27 cellular contexts compared by ENCODE assay signal in genomic region chr5:61030163-61030482, GRCh38.
DNase-seq lines count a peak whose midpoint lies in the region; ATAC-seq, FAIRE-seq and TF ChIP-seq lines count a peak whose summit lies in the region.
"Had no signal": no experiment of that assay in that cellular context is flagged by ENCODE, and none has a peak within 500 bp of the region (broad histone marks: within the 10 kb centered on the region; RNA-seq: fewer than 3 reads in every experiment).

No MANE protein-coding gene starts in this region.

- H3K36me3 ChIP-seq in mesenchymal stem cell (ENCODE audit: control insufficient read depth in 1 of 2, insufficient read depth in 2 of 2, low read depth in 1 of 2, low read length in 2 of 2), result no peaks in the 10 kb centered on the region
- no peaks in the 10 kb centered on the region for H3K36me3 ChIP-seq in tibial nerve
- no peaks in the 10 kb centered on the region for H3K36me3 ChIP-seq in pancreas
- H3K36me3 ChIP-seq: colonic mucosa, HAP-1, neutrophil, SJCRH30, stomach, upper lobe of right lung, WERI-Rb-1 had no signal

- H3K14ac ChIP-seq in mesenchymal stem cell (ENCODE audit: low read length in 2 of 2), result no peak overlapping the region

- H3K4me1 ChIP-seq in mesenchymal stem cell (ENCODE audit: control insufficient read depth, insufficient read depth, low read depth, low read length) (no peaks in the 10 kb centered on the region), tibial nerve (no peaks in the 10 kb centered on the region), pancreas (peaks cover 0 to 6% (median 4%) of the 10 kb centered on the region in 3 donors)
- H3K4me1 ChIP-seq: body of pancreas, colonic mucosa, HAP-1, SJCRH30, upper lobe of right lung had no signal

- H3K23ac ChIP-seq in mesenchymal stem cell (ENCODE audit: low read length in 2 of 2), result no peak overlapping the region

- no peak overlapping the region for H2BK120ac ChIP-seq in mesenchymal stem cell (ENCODE audit: low read depth, low read length)

- H3K18ac ChIP-seq in mesenchymal stem cell (ENCODE audit: low read depth in 1 of 2, low read length in 2 of 2), result no peak overlapping the region

- no peak for FAIRE-seq in pancreas (lab: Jason Lieb, UNC)
- FAIRE-seq: D721Med, endometrium had no signal

- no peaks in the 10 kb centered on the region for H3K9me3 ChIP-seq in mesenchymal stem cell (ENCODE audit: control insufficient read depth, low read length)
- H3K9me3 ChIP-seq in tibial nerve, result no peaks in the 10 kb centered on the region
- no peaks in the 10 kb centered on the region for H3K9me3 ChIP-seq in pancreas
- H3K9me3 ChIP-seq: body of pancreas, colonic mucosa, HAP-1, neutrophil, SJCRH30, stomach, upper lobe of right lung had no signal

- H3K4ac ChIP-seq in mesenchymal stem cell (ENCODE audit: low read depth in 1 of 2, low read length in 2 of 2), result no peak overlapping the region

- H2BK5ac ChIP-seq in mesenchymal stem cell (ENCODE audit: low read depth, low read length, poor library complexity, severe bottlenecking), result no peak overlapping the region

- H4K91ac ChIP-seq in mesenchymal stem cell (ENCODE audit: low read length), result no peak overlapping the region

- no peak overlapping the region for H3K4me3 Mint-ChIP-seq in activated T-cell treated with anti-CD3 and anti-CD28 coated beads, Interleukin-2, amount 50 U/mL, for 4 hours
- H3K4me3 Mint-ChIP-seq: activated CD4-positive, alpha-beta T cell treated with anti-CD3 and anti-CD28 coated beads, Interleukin-2, amount 10 ng/mL, durations not matched to agents 7 days and 5 days; activated CD8-positive, alpha-beta memory T cell treated with anti-CD3 and anti-CD28 coated beads, Interleukin-2, amount 10 ng/mL, durations not matched to agents 7 days and 5 days; activated naive CD8-positive, alpha-beta T cell; activated T-helper 17 cell treated with anti-CD3 and anti-CD28 coated beads, Interleukin-2, amount 50 U/mL, for 72 hours had no signal

- H3K27me3 ChIP-seq in mesenchymal stem cell (ENCODE audit: control insufficient read depth in 1 of 2, insufficient read depth in 1 of 2, low read length in 2 of 2) (no peaks in the 10 kb centered on the region), tibial nerve (no peaks in the 10 kb centered on the region), pancreas (no peaks in the 10 kb centered on the region)
- H3K27me3 ChIP-seq: body of pancreas, colonic mucosa, neutrophil, SJCRH30, stomach, upper lobe of right lung had no signal

- H2AFZ ChIP-seq in mesenchymal stem cell (ENCODE audit: low read depth, low read length), result no peak overlapping the region

- H3K79me1 ChIP-seq in mesenchymal stem cell (replicated peaks; ENCODE audit: low read length, poor library complexity, severe bottlenecking), result no peaks in the 10 kb centered on the region

- no peak for TF ChIP-seq EP300 in tibial nerve (IDR thresholded peaks at IDR 0.05)

- DNase-seq in AG10803 (ENCODE audit: low read depth), result peak; percentile 52
- DNase-seq in RPMI7951 (ENCODE audit: low read depth), result peak; percentile 41
- peak; percentile 48 for DNase-seq in epithelial cell of esophagus (ENCODE audit: low read depth)
- peak; percentile 44 for DNase-seq in mesenchymal stem cell
- no peak for DNase-seq in tibial nerve (ENCODE audit: low spot score in 2 of 2)
- DNase-seq in COLO668 (lab: John Stamatoyannopoulos, UW; ENCODE audit: unreplicated experiment), result no peak
- no peak for DNase-seq in activated T-cell treated with anti-CD3 and anti-CD28 coated beads, Interleukin-2, amount 50 U/mL, for 4 hours
- DNase-seq in pancreas, result no peak
- DNase-seq: activated CD4-positive, alpha-beta T cell treated with anti-CD3 and anti-CD28 coated beads, Interleukin-2, amount 10 ng/mL, durations not matched to agents 7 days and 5 days; activated CD8-positive, alpha-beta memory T cell treated with anti-CD3 and anti-CD28 coated beads, Interleukin-2, amount 10 ng/mL, durations not matched to agents 7 days and 5 days; body of pancreas; colonic mucosa; MM.1S; NCI-H1436; NK-92 treated with Interleukin-12 subunit alpha and Interleukin-12 subunit beta, amount 100 ng/mL, for 24 hours; SJCRH30; stomach; upper lobe of right lung; WERI-Rb-1 had no signal

- H2AK5ac ChIP-seq in mesenchymal stem cell (ENCODE audit: low read length, severe bottlenecking), result no peak overlapping the region

- H3K27me3 Mint-ChIP-seq in activated T-cell treated with anti-CD3 and anti-CD28 coated beads, Interleukin-2, amount 50 U/mL, for 4 hours (ENCODE audit: low read depth), result no peaks in the 10 kb centered on the region
- H3K27me3 Mint-ChIP-seq: activated CD4-positive, alpha-beta T cell treated with anti-CD3 and anti-CD28 coated beads, Interleukin-2, amount 10 ng/mL, durations not matched to agents 7 days and 5 days; activated CD8-positive, alpha-beta memory T cell treated with anti-CD3 and anti-CD28 coated beads, Interleukin-2, amount 10 ng/mL, durations not matched to agents 7 days and 5 days; activated naive CD8-positive, alpha-beta T cell; activated T-helper 17 cell treated with anti-CD3 and anti-CD28 coated beads, Interleukin-2, amount 50 U/mL, for 72 hours had no signal

- peaks cover 6% of the 10 kb centered on the region for H3K4me1 Mint-ChIP-seq in activated T-cell treated with anti-CD3 and anti-CD28 coated beads, Interleukin-2, amount 50 U/mL, for 4 hours (ENCODE audit: low read depth)
- H3K4me1 Mint-ChIP-seq: activated CD4-positive, alpha-beta T cell treated with anti-CD3 and anti-CD28 coated beads, Interleukin-2, amount 10 ng/mL, durations not matched to agents 7 days and 5 days; activated CD8-positive, alpha-beta memory T cell treated with anti-CD3 and anti-CD28 coated beads, Interleukin-2, amount 10 ng/mL, durations not matched to agents 7 days and 5 days; activated T-helper 17 cell treated with anti-CD3 and anti-CD28 coated beads, Interleukin-2, amount 50 U/mL, for 72 hours had no signal

- H4K8ac ChIP-seq in mesenchymal stem cell (ENCODE audit: low read length), result no peak overlapping the region

- H3K36me3 Mint-ChIP-seq in activated T-cell treated with anti-CD3 and anti-CD28 coated beads, Interleukin-2, amount 50 U/mL, for 4 hours (ENCODE audit: insufficient read depth), result peaks cover 11% of the 10 kb centered on the region

- H3K9me3 Mint-ChIP-seq in activated T-cell treated with anti-CD3 and anti-CD28 coated beads, Interleukin-2, amount 50 U/mL, for 4 hours, result peaks cover 3% of the 10 kb centered on the region
- H3K9me3 Mint-ChIP-seq: activated CD4-positive, alpha-beta T cell treated with anti-CD3 and anti-CD28 coated beads, Interleukin-2, amount 10 ng/mL, durations not matched to agents 7 days and 5 days; activated T-helper 17 cell treated with anti-CD3 and anti-CD28 coated beads, Interleukin-2, amount 50 U/mL, for 72 hours had no signal

- H3K4me2 ChIP-seq in mesenchymal stem cell (ENCODE audit: low read length, poor library complexity, severe bottlenecking), result no peak overlapping the region

- H2BK12ac ChIP-seq in mesenchymal stem cell (ENCODE audit: low read length in 2 of 2), result no peak overlapping the region

- intact Hi-C loops in pancreas (cut with DNase I), result no loop called here

- H2BK15ac ChIP-seq in mesenchymal stem cell (ENCODE audit: low read depth, poor library complexity, severe bottlenecking), result no peak overlapping the region

- no peak overlapping the region for H3K4me3 ChIP-seq in AG10803 (ENCODE audit: low read length)
- no peak overlapping the region for H3K4me3 ChIP-seq in epithelial cell of esophagus (ENCODE audit: low read length)
- no peak overlapping the region for H3K4me3 ChIP-seq in mesenchymal stem cell (ENCODE audit: insufficient read depth in 1 of 2, low read depth in 1 of 2, low read length in 2 of 2)
- H3K4me3 ChIP-seq in tibial nerve, result no peak overlapping the region
- H3K4me3 ChIP-seq in pancreas, result no peak overlapping the region
- H3K4me3 ChIP-seq: body of pancreas, colonic mucosa, HAP-1, SJCRH30, stomach, upper lobe of right lung had no signal

- no peak overlapping the region for H3K27ac ChIP-seq in mesenchymal stem cell (ENCODE audit: low read length, poor library complexity, severe bottlenecking)
- H3K27ac ChIP-seq in tibial nerve, result no peak overlapping the region
- H3K27ac ChIP-seq in pancreas, result no peak overlapping the region
- H3K27ac ChIP-seq: body of pancreas, C4-2B, colonic mucosa, neutrophil, SJCRH30, stomach, upper lobe of right lung, WERI-Rb-1 had no signal

- TF ChIP-seq POLR2A in tibial nerve (IDR thresholded peaks at IDR 0.05), result no peak

- no peak overlapping the region for H3K9ac ChIP-seq in mesenchymal stem cell (ENCODE audit: low read length)

- no peak for ATAC-seq in activated T-cell treated with anti-CD3 and anti-CD28 coated beads, Interleukin-2, amount 50 U/mL, for 4 hours
- ATAC-seq in pancreas, result no peak
- ATAC-seq: activated CD8-positive, alpha-beta memory T cell treated with anti-CD3 and anti-CD28 coated beads, Interleukin-2, amount 10 ng/mL, durations not matched to agents 7 days and 5 days; activated T-helper 17 cell treated with anti-CD3 and anti-CD28 coated beads, Interleukin-2, amount 50 U/mL, for 72 hours; body of pancreas; Panc1; upper lobe of right lung had no signal

- TF ChIP-seq CTCF in AG10803 (conservative IDR thresholded peaks at IDR 0.05; ENCODE audit: low read length) (no peak), epithelial cell of esophagus (IDR thresholded peaks at IDR 0.05; ENCODE audit: insufficient read depth, low read depth, low read length, missing control alignments) (no peak), tibial nerve (IDR thresholded peaks at IDR 0.05) (no peak), pancreas (IDR thresholded peaks at IDR 0.05) (no peak)

Comparison
In these comparisons a context has a peak if more than half of its experiments do, and no peak if none do; other contexts are left out.
1. DNase-seq: peak in AG10803 (single experiment), RPMI7951 (single experiment), epithelial cell of esophagus (single experiment) and mesenchymal stem cell (single experiment); none in tibial nerve (0 of 2), COLO668 (single experiment), activated T-cell treated with anti-CD3 and anti-CD28 coated beads, Interleukin-2, amount 50 U/mL, for 4 hours (single experiment) and pancreas (0 of 6).